In the genomic region with DNA sequence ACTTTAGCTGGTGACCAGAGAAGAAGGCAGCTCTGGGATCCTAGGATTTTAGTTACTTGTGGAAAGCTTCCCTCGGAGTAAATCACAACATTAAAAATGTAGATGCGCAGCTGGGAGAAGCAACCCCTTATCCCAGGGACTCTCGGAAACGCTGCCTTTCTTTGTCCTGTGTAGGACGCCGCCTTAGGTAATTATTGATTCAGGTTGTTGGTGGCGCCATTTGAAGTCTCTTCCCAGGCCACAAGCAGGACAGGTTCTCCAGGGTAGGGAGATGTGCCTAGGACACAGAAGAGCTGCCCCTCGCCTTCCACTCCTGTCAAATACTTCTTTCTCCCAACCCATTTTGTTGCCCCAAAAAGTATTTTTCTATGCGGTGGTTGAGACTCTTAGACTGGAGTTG, we compare ENCODE assay signal across 1 cellular context.
TF ChIP-seq lines count a peak whose summit lies in the region.

No MANE protein-coding gene starts in this region.

TF ChIP-seq in WTC11, 78 proteins besides CTCF, POLR2A, EP300 and RAD21 (continued from another document):
- TF ChIP-seq ERG (CRISPR knock-in tag; IDR thresholded peaks at IDR 0.05) = no peak
- TF ChIP-seq, protein P1, sequence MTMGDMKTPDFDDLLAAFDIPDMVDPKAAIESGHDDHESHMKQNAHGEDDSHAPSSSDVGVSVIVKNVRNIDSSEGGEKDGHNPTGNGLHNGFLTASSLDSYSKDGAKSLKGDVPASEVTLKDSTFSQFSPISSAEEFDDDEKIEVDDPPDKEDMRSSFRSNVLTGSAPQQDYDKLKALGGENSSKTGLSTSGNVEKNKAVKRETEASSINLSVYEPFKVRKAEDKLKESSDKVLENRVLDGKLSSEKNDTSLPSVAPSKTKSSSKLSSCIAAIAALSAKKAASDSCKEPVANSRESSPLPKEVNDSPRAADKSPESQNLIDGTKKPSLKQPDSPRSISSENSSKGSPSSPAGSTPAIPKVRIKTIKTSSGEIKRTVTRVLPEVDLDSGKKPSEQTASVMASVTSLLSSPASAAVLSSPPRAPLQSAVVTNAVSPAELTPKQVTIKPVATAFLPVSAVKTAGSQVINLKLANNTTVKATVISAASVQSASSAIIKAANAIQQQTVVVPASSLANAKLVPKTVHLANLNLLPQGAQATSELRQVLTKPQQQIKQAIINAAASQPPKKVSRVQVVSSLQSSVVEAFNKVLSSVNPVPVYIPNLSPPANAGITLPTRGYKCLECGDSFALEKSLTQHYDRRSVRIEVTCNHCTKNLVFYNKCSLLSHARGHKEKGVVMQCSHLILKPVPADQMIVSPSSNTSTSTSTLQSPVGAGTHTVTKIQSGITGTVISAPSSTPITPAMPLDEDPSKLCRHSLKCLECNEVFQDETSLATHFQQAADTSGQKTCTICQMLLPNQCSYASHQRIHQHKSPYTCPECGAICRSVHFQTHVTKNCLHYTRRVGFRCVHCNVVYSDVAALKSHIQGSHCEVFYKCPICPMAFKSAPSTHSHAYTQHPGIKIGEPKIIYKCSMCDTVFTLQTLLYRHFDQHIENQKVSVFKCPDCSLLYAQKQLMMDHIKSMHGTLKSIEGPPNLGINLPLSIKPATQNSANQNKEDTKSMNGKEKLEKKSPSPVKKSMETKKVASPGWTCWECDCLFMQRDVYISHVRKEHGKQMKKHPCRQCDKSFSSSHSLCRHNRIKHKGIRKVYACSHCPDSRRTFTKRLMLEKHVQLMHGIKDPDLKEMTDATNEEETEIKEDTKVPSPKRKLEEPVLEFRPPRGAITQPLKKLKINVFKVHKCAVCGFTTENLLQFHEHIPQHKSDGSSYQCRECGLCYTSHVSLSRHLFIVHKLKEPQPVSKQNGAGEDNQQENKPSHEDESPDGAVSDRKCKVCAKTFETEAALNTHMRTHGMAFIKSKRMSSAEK (CRISPR knock-in tag; IDR thresholded peaks at IDR 0.05; ENCODE audit: borderline replicate concordance) = no peak
- TF ChIP-seq CREM (CRISPR knock-in tag; IDR thresholded peaks at IDR 0.05) = no peak
